Comparison of ENCODE assay signal across 12 cellular contexts in the genomic region with DNA sequence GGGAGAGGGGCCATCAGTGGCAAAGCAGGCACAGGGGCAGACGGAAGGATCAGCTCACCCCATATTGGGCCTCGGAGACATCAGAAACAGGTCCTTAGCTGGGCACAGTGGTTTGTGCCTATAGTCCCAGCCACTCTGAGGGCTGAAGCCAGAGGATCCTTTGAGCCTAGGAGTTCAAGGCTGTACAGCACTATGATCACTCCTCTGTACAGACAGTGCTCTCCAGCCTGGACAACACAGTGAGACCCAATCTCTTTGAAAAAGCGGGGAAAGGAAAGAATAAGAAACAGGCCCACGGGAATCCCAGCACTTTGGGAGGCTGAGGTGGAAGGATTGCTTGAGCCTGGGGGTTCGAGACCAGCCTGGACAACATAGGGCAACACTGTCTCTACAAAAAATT. TPM values are rescaled to one million over a fixed set of nuclear protein-coding genes. Genes with fewer than 3 reads are reported as not detected.
DNase-seq lines count a peak whose midpoint lies in the region; ATAC-seq and TF ChIP-seq lines count a peak whose summit lies in the region.
"Had no signal": no experiment of that assay in that cellular context is flagged by ENCODE, and none has a peak within 500 bp of the region (broad histone marks: within the 10 kb centered on the region; RNA-seq: fewer than 3 reads in every experiment).

No MANE protein-coding gene starts in this region.

- no peak overlapping the region for H3K27ac Mint-ChIP-seq in activated T-cell treated with anti-CD3 and anti-CD28 coated beads, Interleukin-2, amount 50 U/mL, for 72 hours
- H3K27ac Mint-ChIP-seq in T-helper 17 cell (no peak overlapping the region), endothelial cell (ENCODE audit: unreplicated experiment) (no peak overlapping the region)
- H3K27ac Mint-ChIP-seq in stimulated activated effector memory CD8-positive, alpha-beta T cell treated with anti-CD3 and anti-CD28 coated beads, Interleukin-12 subunit alpha, Interleukin-12 subunit beta, amount 100 ng/mL, for 72 hours, result peak overlapping the region; percentile 87

- H3K36me3 Mint-ChIP-seq in activated T-cell treated with anti-CD3 and anti-CD28 coated beads, Interleukin-2, amount 50 U/mL, for 72 hours (ENCODE audit: insufficient read depth in 2 of 2), result peaks cover 4% of the 10 kb centered on the region in 2 donors
- H3K36me3 Mint-ChIP-seq in T-helper 17 cell (ENCODE audit: low read depth), result peaks cover 5% of the 10 kb centered on the region
- peaks cover 10% of the 10 kb centered on the region for H3K36me3 Mint-ChIP-seq in endothelial cell (ENCODE audit: low read depth, unreplicated experiment)
- peaks cover 53% of the 10 kb centered on the region for H3K36me3 Mint-ChIP-seq in stimulated activated effector memory CD8-positive, alpha-beta T cell treated with anti-CD3 and anti-CD28 coated beads, Interleukin-12 subunit alpha, Interleukin-12 subunit beta, amount 100 ng/mL, for 72 hours

- peak overlapping the region; percentile 19 to 42 for H3K4me3 Mint-ChIP-seq in activated T-cell treated with anti-CD3 and anti-CD28 coated beads, Interleukin-2, amount 50 U/mL, for 72 hours
- peak overlapping the region; percentile 88 for H3K4me3 Mint-ChIP-seq in T-helper 17 cell
- peak overlapping the region; percentile 40 for H3K4me3 Mint-ChIP-seq in endothelial cell (ENCODE audit: unreplicated experiment)
- H3K4me3 Mint-ChIP-seq in stimulated activated effector memory CD8-positive, alpha-beta T cell treated with anti-CD3 and anti-CD28 coated beads, Interleukin-12 subunit alpha, Interleukin-12 subunit beta, amount 100 ng/mL, for 72 hours, result peak overlapping the region; percentile 96

- H3K4me3 ChIP-seq in thyroid gland (replicated peaks in 1 of 3), result no peak overlapping the region

- no peak for ATAC-seq in activated T-cell treated with anti-CD3 and anti-CD28 coated beads, Interleukin-2, amount 50 U/mL, for 72 hours (replicated peaks in 1 of 2)
- ATAC-seq in T-helper 17 cell, result no peak
- ATAC-seq in stimulated activated effector memory CD8-positive, alpha-beta T cell treated with anti-CD3 and anti-CD28 coated beads, Interleukin-12 subunit alpha, Interleukin-12 subunit beta, amount 100 ng/mL, for 72 hours, result no peak

- H3K27me3 Mint-ChIP-seq in activated T-cell treated with anti-CD3 and anti-CD28 coated beads, Interleukin-2, amount 50 U/mL, for 72 hours (ENCODE audit: low read depth), result peaks cover 5% of the 10 kb centered on the region
- no peaks in the 10 kb centered on the region for H3K27me3 Mint-ChIP-seq in T-helper 17 cell
- peaks cover 12% of the 10 kb centered on the region for H3K27me3 Mint-ChIP-seq in endothelial cell (ENCODE audit: unreplicated experiment)

- H3K9me3 ChIP-seq in T-helper 17 cell (ENCODE audit: control insufficient read depth, low read length, poor library complexity, severe bottlenecking) (no peaks in the 10 kb centered on the region), thyroid gland (no peaks in the 10 kb centered on the region)

- peaks cover 49% of the 10 kb centered on the region for H3K4me1 Mint-ChIP-seq in activated T-cell treated with anti-CD3 and anti-CD28 coated beads, Interleukin-2, amount 50 U/mL, for 72 hours (ENCODE audit: low read depth)
- H3K4me1 Mint-ChIP-seq in T-helper 17 cell (peaks cover 25% of the 10 kb centered on the region), endothelial cell (ENCODE audit: unreplicated experiment) (peaks cover 53% of the 10 kb centered on the region)
- H3K4me1 Mint-ChIP-seq in stimulated activated effector memory CD8-positive, alpha-beta T cell treated with anti-CD3 and anti-CD28 coated beads, Interleukin-12 subunit alpha, Interleukin-12 subunit beta, amount 100 ng/mL, for 72 hours, result peaks cover 39% of the 10 kb centered on the region

- no peak for TF ChIP-seq CTCF in endothelial cell (IDR thresholded peaks at IDR 0.05; ENCODE audit: unreplicated experiment)
- TF ChIP-seq CTCF in thyroid gland (IDR thresholded peaks at IDR 0.05), result no peak

- no peak for DNase-seq in activated T-cell treated with anti-CD3 and anti-CD28 coated beads, Interleukin-2, amount 50 U/mL, for 72 hours
- DNase-seq in activated T-cell treated with anti-CD3 and anti-CD28 coated beads for 4 hours (no peak), T-helper 17 cell (no peak), endothelial cell (ENCODE audit: low spot score) (no peak), thyroid gland (no peak), retina (no peak), NCI-H1436 (lab: John Stamatoyannopoulos, UW) (no peak)
- DNase-seq in stimulated activated effector memory CD8-positive, alpha-beta T cell treated with anti-CD3 and anti-CD28 coated beads, Interleukin-12 subunit alpha, Interleukin-12 subunit beta, amount 100 ng/mL, for 72 hours (ENCODE audit: low spot score in 2 of 2), result no peak
- DNase-seq: stimulated activated CD4-positive, alpha-beta T cell treated with anti-CD3 and anti-CD28 coated beads, Interleukin-4, amount 100 ng/mL, for 1 hour had no signal

- H3K9me3 Mint-ChIP-seq in activated T-cell treated with anti-CD3 and anti-CD28 coated beads, Interleukin-2, amount 50 U/mL, for 72 hours, result no peaks in the 10 kb centered on the region
- no peaks in the 10 kb centered on the region for H3K9me3 Mint-ChIP-seq in endothelial cell (ENCODE audit: unreplicated experiment)
- H3K9me3 Mint-ChIP-seq in stimulated activated effector memory CD8-positive, alpha-beta T cell treated with anti-CD3 and anti-CD28 coated beads, Interleukin-12 subunit alpha, Interleukin-12 subunit beta, amount 100 ng/mL, for 72 hours, result no peaks in the 10 kb centered on the region

- whole genome bisulfite sequencing in thyroid gland, 2 donors, result 80 to 93% methylated on average over 5 of the region's 5 CpGs

- H3K27me3 ChIP-seq in thyroid gland, result no peaks in the 10 kb centered on the region

- H3K4me1 ChIP-seq in thyroid gland, result peaks cover 45 to 49% of the 10 kb centered on the region in 2 donors

- intact Hi-C loops in thyroid gland (cut with DNase I), result no loop called here

- TF ChIP-seq POLR2A in thyroid gland (IDR thresholded peaks at IDR 0.05), result no peak

- H3K36me3 ChIP-seq in thyroid gland, result peaks cover 9 to 10% of the 10 kb centered on the region in 2 donors

- no peak overlapping the region for H3K27ac ChIP-seq in thyroid gland

RNA-seq across cellular contexts. Expression of gene SERTAD1, which starts 6.0 kb away (rescaled TPM):
- total RNA-seq in activated T-cell treated with anti-CD3 and anti-CD28 coated beads, Interleukin-2, amount 50 U/mL, for 72 hours, result 10 to 100 TPM; 12.9 to 16.9 TPM
- total RNA-seq in T-helper 17 cell, result 10 to 100 TPM; 18.1 to 19.4 TPM
- 11.8 TPM for total RNA-seq in endothelial cell (ENCODE audit: unreplicated experiment)
- total RNA-seq in thyroid gland, result 10 to 100 TPM; 12.6 to 19.9 (median 15.1) TPM

RNA-seq across cellular contexts. Expression of gene PRX, which starts 6.6 kb away (rescaled TPM):
- 1 to 10 TPM; 3.4 to 3.7 TPM for total RNA-seq in activated T-cell treated with anti-CD3 and anti-CD28 coated beads, Interleukin-2, amount 50 U/mL, for 72 hours
- total RNA-seq in T-helper 17 cell (1 to 10 TPM; 1.5 to 1.7 TPM), endothelial cell (ENCODE audit: unreplicated experiment) (6.7 TPM), thyroid gland (10 to 100 TPM in 2 of 4 donors, 1 to 10 TPM in 2; 7.3 to 27.5 (median 10.3) TPM)

RNA-seq across cellular contexts. Expression of gene SERTAD3, which starts 24.4 kb away (rescaled TPM):
- 10 to 100 TPM; 12.6 to 16.3 TPM for total RNA-seq in activated T-cell treated with anti-CD3 and anti-CD28 coated beads, Interleukin-2, amount 50 U/mL, for 72 hours
- total RNA-seq in T-helper 17 cell, result 10 to 100 TPM; 23.5 to 24.6 TPM
- total RNA-seq in endothelial cell (ENCODE audit: unreplicated experiment), result 42.9 TPM
- 10 to 100 TPM; 15.6 to 25.2 (median 20.4) TPM for total RNA-seq in thyroid gland

RNA-seq across cellular contexts. Expression of gene HIPK4, which starts 29.8 kb away (rescaled TPM):
- total RNA-seq in activated T-cell treated with anti-CD3 and anti-CD28 coated beads, Interleukin-2, amount 50 U/mL, for 72 hours, result under 1 TPM in 1 of 2 donors, not detected in 1; 0.12 TPM
- not detected for total RNA-seq in T-helper 17 cell
- not detected for total RNA-seq in endothelial cell (ENCODE audit: unreplicated experiment)
- under 1 TPM in 2 of 4 donors, not detected in 2; 0.22 to 0.27 TPM for total RNA-seq in thyroid gland
- total RNA-seq: epithelial cell of proximal tubule, kidney epithelial cell, renal cortical epithelial cell had no signal

RNA-seq across cellular contexts. Expression of gene BLVRB, which starts 45.8 kb away (rescaled TPM):
- 10 to 100 TPM; 40.7 to 51.0 TPM for total RNA-seq in activated T-cell treated with anti-CD3 and anti-CD28 coated beads, Interleukin-2, amount 50 U/mL, for 72 hours
- total RNA-seq in T-helper 17 cell, result 1 to 10 TPM; 7.4 to 9.9 TPM
- 17.5 TPM for total RNA-seq in endothelial cell (ENCODE audit: unreplicated experiment)
- 100 to 1,000 TPM; 111 to 238 (median 205) TPM for total RNA-seq in thyroid gland

Comparison
In these comparisons a context has a peak if more than half of its experiments do, and no peak if none do; other contexts are left out.
1. H3K4me3 Mint-ChIP-seq: peak in every context shown above with its lines; median percentile 96 in stimulated activated effector memory CD8-positive, alpha-beta T cell treated with anti-CD3 and anti-CD28 coated beads, Interleukin-12 subunit alpha, Interleukin-12 subunit beta, amount 100 ng/mL, for 72 hours; 88 in T-helper 17 cell; 40 in endothelial cell; 30 in activated T-cell treated with anti-CD3 and anti-CD28 coated beads, Interleukin-2, amount 50 U/mL, for 72 hours.